Comparison of ENCODE assay signal across 8 cellular contexts in the genomic region with DNA sequence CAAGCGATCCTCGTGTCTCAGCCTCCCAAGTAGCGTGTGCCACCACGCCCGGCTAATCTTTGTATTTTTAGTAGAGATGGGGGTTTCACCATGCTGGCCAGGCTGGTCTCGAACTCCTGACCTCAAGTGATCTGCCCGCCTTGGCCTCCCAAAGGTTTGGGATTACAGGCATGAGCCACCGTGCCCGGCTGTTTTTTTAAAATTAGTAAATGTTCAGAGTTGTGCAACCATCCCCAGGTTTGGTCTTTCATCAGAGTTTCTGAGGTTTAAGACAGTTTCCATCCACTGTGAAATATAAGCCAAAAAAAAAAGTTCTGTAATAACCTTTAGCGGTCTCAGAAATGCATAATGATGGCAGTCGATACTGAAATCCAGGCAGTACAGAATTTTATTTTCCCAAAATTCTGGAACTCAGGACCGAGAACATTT. TPM values are rescaled to one million over a fixed set of nuclear protein-coding genes. Genes with fewer than 3 reads are reported as not detected.
DNase-seq lines count a peak whose midpoint lies in the region; ATAC-seq and TF ChIP-seq lines count a peak whose summit lies in the region.

No MANE protein-coding gene starts in this region.

- H3K27ac ChIP-seq in skin epidermis, result peak overlapping the region in 20 of 21 experiments; percentile 38 to 80 (median 66)

- no peaks in the 10 kb centered on the region for H3K27me3 Mint-ChIP-seq in activated CD4-positive, alpha-beta memory T cell treated with anti-CD3 and anti-CD28 coated beads for 36 hours

- TF ChIP-seq CTCF in fibroblast of villous mesenchyme (IDR thresholded peaks at IDR 0.05; ENCODE audit: insufficient read depth, low read depth, low read length), result no peak

- POLR2A ChIA-PET in activated CD4-positive, alpha-beta memory T cell treated with anti-CD3 and anti-CD28 coated beads for 36 hours (lab: Charles Lee), result interaction anchor here (0.9 to 2.6 kb wide), 6 partner anchors 11 to 224 kb away, joined by 3 to 12 read pairs (median 6); partner anchors contain the start of gene KHDC4

- no peaks in the 10 kb centered on the region for H3K9me3 Mint-ChIP-seq in activated CD4-positive, alpha-beta memory T cell treated with anti-CD3 and anti-CD28 coated beads for 36 hours

- peak overlapping the region; percentile 55 for H3K4me3 ChIP-seq in fibroblast of villous mesenchyme (ENCODE audit: low read depth, low read length)
- peak overlapping the region; percentile 26 to 41 (median 35) for H3K4me3 ChIP-seq in skin epidermis

- H3K36me3 Mint-ChIP-seq in activated CD4-positive, alpha-beta memory T cell treated with anti-CD3 and anti-CD28 coated beads for 36 hours, result peaks cover 8% of the 10 kb centered on the region

- intact Hi-C loops in activated CD4-positive, alpha-beta memory T cell treated with anti-CD3 and anti-CD28 coated beads for 36 hours (cut with micrococcal nuclease), result loop anchor here (1.0 to 10.0 kb wide), 7 partner anchors 33 to 883 kb away; partner anchors contain the start of genes CLK2, HCN3, LAMTOR2 and MRPL24

- ATAC-seq in HG03135 (IDR thresholded peaks at IDR 0.05; ENCODE audit: unreplicated experiment) (peak; percentile 10), HG02610 (IDR thresholded peaks at IDR 0.05; ENCODE audit: unreplicated experiment) (no peak)

- H3K27ac Mint-ChIP-seq in activated CD4-positive, alpha-beta memory T cell treated with anti-CD3 and anti-CD28 coated beads for 36 hours, result peak overlapping the region; percentile 93

- CTCF ChIA-PET in activated CD4-positive, alpha-beta memory T cell treated with anti-CD3 and anti-CD28 coated beads for 36 hours (lab: Charles Lee), result interaction anchor here (2.3 kb wide), 1 partner anchor 194 kb away, joined by 6 read pairs; the partner anchor contains the start of gene UBQLN4

- H3K4me3 Mint-ChIP-seq in activated CD4-positive, alpha-beta memory T cell treated with anti-CD3 and anti-CD28 coated beads for 36 hours, result peak overlapping the region; percentile 99

- peaks cover 45% of the 10 kb centered on the region for H3K4me1 Mint-ChIP-seq in activated CD4-positive, alpha-beta memory T cell treated with anti-CD3 and anti-CD28 coated beads for 36 hours (ENCODE audit: low read depth)

- DNase-seq in NCI-H446 (lab: John Stamatoyannopoulos, UW) (peak; percentile 31 to 71), NCI-H446 treated with DMSO at 0.1 percent for 48 hours (lab: John Stamatoyannopoulos, UW) (no peak), fibroblast of villous mesenchyme (ENCODE audit: low read depth) (peak; percentile 84), nucleus accumbens (lab: John Stamatoyannopoulos, UW) (no peak)
- DNase-seq in activated CD4-positive, alpha-beta memory T cell treated with anti-CD3 and anti-CD28 coated beads for 36 hours, result peak; percentile 62

RNA-seq across cellular contexts. Expression of gene SYT11, which starts 0.5 kb away (rescaled TPM):
- total RNA-seq in activated CD4-positive, alpha-beta memory T cell treated with anti-CD3 and anti-CD28 coated beads for 36 hours, result 10 to 100 TPM; 25.0 to 25.1 TPM
- 27.4 and 47.5 TPM in 2 replicates for total RNA-seq in fibroblast of villous mesenchyme

RNA-seq across cellular contexts. Expression of gene GON4L, which starts 1.8 kb away (rescaled TPM):
- total RNA-seq in activated CD4-positive, alpha-beta memory T cell treated with anti-CD3 and anti-CD28 coated beads for 36 hours, result 10 to 100 TPM; 48.0 to 51.2 TPM
- total RNA-seq in fibroblast of villous mesenchyme, result 35.8 and 42.7 TPM in 2 replicates

RNA-seq across cellular contexts. Expression of gene RIT1, which starts 52.3 kb away (rescaled TPM):
- total RNA-seq in activated CD4-positive, alpha-beta memory T cell treated with anti-CD3 and anti-CD28 coated beads for 36 hours, result 10 to 100 TPM; 19.1 to 21.1 TPM
- 44.5 and 54.8 TPM in 2 replicates for total RNA-seq in fibroblast of villous mesenchyme

Comparison
In these comparisons a context has a peak if more than half of its experiments do, and no peak if none do; other contexts are left out.
1. DNase-seq: peak in NCI-H446 (2 of 2), activated CD4-positive, alpha-beta memory T cell treated with anti-CD3 and anti-CD28 coated beads for 36 hours (single experiment) and fibroblast of villous mesenchyme (single experiment); none in NCI-H446 treated with DMSO at 0.1 percent for 48 hours (single experiment) and nucleus accumbens (0 of 56).